8 cellular contexts compared by ENCODE assay signal in the genomic region with DNA sequence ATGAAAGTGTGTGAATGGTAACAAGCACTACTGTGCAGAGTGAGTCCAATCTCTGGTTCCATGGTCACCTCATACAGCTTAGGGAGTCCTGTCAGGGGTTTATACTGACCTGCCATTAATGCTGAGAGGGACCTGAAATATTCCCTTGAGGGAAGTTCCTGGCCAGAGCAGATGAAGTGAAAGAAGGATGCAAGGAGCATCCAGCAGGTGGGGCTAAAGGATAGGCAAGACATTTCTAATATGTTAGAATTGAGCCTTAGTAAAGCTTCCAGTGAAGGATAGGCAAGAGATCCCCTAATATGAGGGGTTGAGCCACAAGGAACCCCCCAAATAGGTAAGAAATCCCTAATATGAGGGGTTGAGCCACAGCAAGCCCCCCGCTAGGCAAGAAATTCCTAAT. TPM values are rescaled to one million over a fixed set of nuclear protein-coding genes. Genes with fewer than 3 reads are reported as not detected.
DNase-seq lines count a peak whose midpoint lies in the region; ATAC-seq and TF ChIP-seq lines count a peak whose summit lies in the region.

No MANE protein-coding gene starts in this region.

- peak; percentile 12 to 62 for DNase-seq in SJCRH30
- DNase-seq in glomerular visceral epithelial cell (ENCODE audit: extremely low spot score) = peak; percentile 2
- DNase-seq in tibial nerve (ENCODE audit: low spot score in 2 of 2) = no peak
- no peak for DNase-seq in activated gamma-delta T cell treated with Interleukin-2 at 50 U/mL for 16 hours
- DNase-seq in natural killer cell treated with Interleukin-12 subunit alpha and Interleukin-12 subunit beta and Interleukin-15 and Interleukin-18, amount 100 ng/mL, for 72 hours (ENCODE audit: low spot score) = no peak
- DNase-seq in dedifferentiated amniotic fluid mesenchymal stem cell (ENCODE audit: extremely low spot score) = no peak

- no peak overlapping the region for H3K4me3 ChIP-seq in SJCRH30
- no peak overlapping the region for H3K4me3 ChIP-seq in tibial nerve

- H3K4me3 Mint-ChIP-seq in natural killer cell treated with Interleukin-12 subunit alpha and Interleukin-12 subunit beta and Interleukin-15 and Interleukin-18, amount 100 ng/mL, for 72 hours = no peak overlapping the region

- no peak for ATAC-seq in natural killer cell treated with Interleukin-12 subunit alpha and Interleukin-12 subunit beta and Interleukin-15 and Interleukin-18, amount 100 ng/mL, for 72 hours

- no peaks in the 10 kb centered on the region for H3K36me3 ChIP-seq in SJCRH30
- H3K36me3 ChIP-seq in tibial nerve = no peaks in the 10 kb centered on the region

- H3K4me1 Mint-ChIP-seq in natural killer cell treated with Interleukin-12 subunit alpha and Interleukin-12 subunit beta and Interleukin-15 and Interleukin-18, amount 100 ng/mL, for 72 hours (ENCODE audit: low read depth in 2 of 2) = no peaks in the 10 kb centered on the region

- no peak overlapping the region for H3K27ac Mint-ChIP-seq in natural killer cell treated with Interleukin-12 subunit alpha and Interleukin-12 subunit beta and Interleukin-15 and Interleukin-18, amount 100 ng/mL, for 72 hours

- H3K9me3 ChIP-seq in SJCRH30 (replicated peaks) = 0 out of 2 replicates have a peak, but pooled peaks cover 5% of the 10 kb centered on the region
- H3K9me3 ChIP-seq in tibial nerve = peaks cover 0 to 40% (median 7%) of the 10 kb centered on the region in 4 donors

- H3K9me3 Mint-ChIP-seq in natural killer cell treated with Interleukin-12 subunit alpha and Interleukin-12 subunit beta and Interleukin-15 and Interleukin-18, amount 100 ng/mL, for 72 hours = peaks cover 13% of the 10 kb centered on the region

- H3K4me1 ChIP-seq in SJCRH30 (no peaks in the 10 kb centered on the region), tibial nerve (no peaks in the 10 kb centered on the region)

- peaks cover 3 to 7% of the 10 kb centered on the region in 2 donors for H3K27me3 Mint-ChIP-seq in natural killer cell treated with Interleukin-12 subunit alpha and Interleukin-12 subunit beta and Interleukin-15 and Interleukin-18, amount 100 ng/mL, for 72 hours

- WGBS in tibial nerve, 2 donors = 0 to 7% methylated on average over 1 of the region's 1 CpG

- peaks cover 21% of the 10 kb centered on the region for H3K36me3 Mint-ChIP-seq in natural killer cell treated with Interleukin-12 subunit alpha and Interleukin-12 subunit beta and Interleukin-15 and Interleukin-18, amount 100 ng/mL, for 72 hours

- no peak for TF ChIP-seq EP300 in tibial nerve (IDR thresholded peaks at IDR 0.05)

- peak; percentile 80 for TF ChIP-seq CTCF in 22Rv1 (IDR thresholded peaks at IDR 0.05)
- peak; percentile 38 for TF ChIP-seq CTCF in GM12873 (IDR thresholded peaks at IDR 0.05; ENCODE audit: insufficient read depth, low read depth, low read length, missing control alignments)
- TF ChIP-seq CTCF in tibial nerve (IDR thresholded peaks at IDR 0.05) = no peak

- H3K27me3 ChIP-seq in SJCRH30 (no peaks in the 10 kb centered on the region), tibial nerve (no peaks in the 10 kb centered on the region)

- H3K27ac ChIP-seq in 22Rv1 (no peak overlapping the region), SJCRH30 (no peak overlapping the region), tibial nerve (no peak overlapping the region)

- no peak for TF ChIP-seq POLR2A in tibial nerve (IDR thresholded peaks at IDR 0.05)

RNA-seq across cellular contexts. Expression of gene FAM221A, which starts 25.5 kb away (rescaled TPM):
- 1.5 and 1.8 TPM in 2 replicates for total RNA-seq in SJCRH30 (2014; rRNA removed; shearing (Covaris generic))
- 10 to 100 TPM in 3 of 4 donors, 1 to 10 TPM in 1; 7.5 to 28.0 (median 13.1) TPM for total RNA-seq in tibial nerve
- total RNA-seq in natural killer cell treated with Interleukin-12 subunit alpha and Interleukin-12 subunit beta and Interleukin-15 and Interleukin-18, amount 100 ng/mL, for 72 hours = 10 to 100 TPM in 1 of 2 donors, 1 to 10 TPM in 1; 6.4 to 12.3 TPM

RNA-seq across cellular contexts. Expression of gene STK31, which starts 55.5 kb away (rescaled TPM):
- total RNA-seq in SJCRH30 (2014; rRNA removed; shearing (Covaris generic)) = 0.08 TPM in 1 of 2 replicates, not detected in the other
- total RNA-seq in tibial nerve = 1 to 10 TPM in 2 of 4 donors, under 1 TPM in 2; 0.84 to 2.8 (median 1.1) TPM
- total RNA-seq in natural killer cell treated with Interleukin-12 subunit alpha and Interleukin-12 subunit beta and Interleukin-15 and Interleukin-18, amount 100 ng/mL, for 72 hours = under 1 TPM; 0.22 to 0.52 TPM

RNA-seq across cellular contexts. Expression of gene CCDC126, which starts 57.3 kb away (rescaled TPM):
- 14.7 and 15.0 TPM in 2 replicates for total RNA-seq in SJCRH30 (2014; rRNA removed; shearing (Covaris generic))
- total RNA-seq in tibial nerve = 10 to 100 TPM in 1 of 4 donors, 1 to 10 TPM in 3; 5.5 to 10.3 (median 8.2) TPM
- total RNA-seq in natural killer cell treated with Interleukin-12 subunit alpha and Interleukin-12 subunit beta and Interleukin-15 and Interleukin-18, amount 100 ng/mL, for 72 hours = 10 to 100 TPM in 1 of 2 donors, 1 to 10 TPM in 1; 8.5 to 10.2 TPM

Comparison
In these comparisons a context has a peak if more than half of its experiments do, and no peak if none do; other contexts are left out.
1. CTCF ChIP-seq: peak in 22Rv1 (single experiment) and GM12873 (single experiment); none in tibial nerve (0 of 5).
2. DNase-seq: peak in SJCRH30 (2 of 2) and glomerular visceral epithelial cell (single experiment); none in tibial nerve (0 of 2), activated gamma-delta T cell treated with Interleukin-2 at 50 U/mL for 16 hours (single experiment), natural killer cell treated with Interleukin-12 subunit alpha and Interleukin-12 subunit beta and Interleukin-15 and Interleukin-18, amount 100 ng/mL, for 72 hours (single experiment) and dedifferentiated amniotic fluid mesenchymal stem cell (single experiment).